ENCODE assay signal across 1 cellular context in genomic region chr2:84461310-84461709, GRCh38.
TF ChIP-seq lines count a peak whose summit lies in the region.

No MANE protein-coding gene starts in this region.

TF ChIP-seq in HepG2, 621 proteins besides CTCF, POLR2A, EP300 and RAD21:
- TF ChIP-seq CSRNP1 (CRISPR knock-in tag; IDR thresholded peaks at IDR 0.05), result no peak
- TF ChIP-seq SOX5 (CRISPR knock-in tag; IDR thresholded peaks at IDR 0.05; ENCODE audit: borderline replicate concordance), result peak; percentile 12; the same call in 1 of the 2 replicates
- 0 out of 2 replicates have a peak, but pooled peaks have one; percentile 64 for TF ChIP-seq ZNF335 (CRISPR knock-in tag; IDR thresholded peaks at IDR 0.05)
- TF ChIP-seq HNF4G (IDR thresholded peaks at IDR 0.05; ENCODE audit: borderline replicate concordance, low read depth, low read length), result 0 out of 2 replicates have a peak, but pooled peaks have one; percentile 35
- TF ChIP-seq HNF4G (CRISPR knock-in tag; IDR thresholded peaks at IDR 0.05; ENCODE audit: borderline replicate concordance, low read depth), result no peak
- no peak for TF ChIP-seq MLXIP (CRISPR knock-in tag; IDR thresholded peaks at IDR 0.05; ENCODE audit: borderline replicate concordance)
- TF ChIP-seq HNF4A (CRISPR knock-in tag; IDR thresholded peaks at IDR 0.05), result peak; percentile 57; the same call in 1 of the 2 replicates
